In genomic region chr10:2048337-2048973, GRCh38 we compare ENCODE assay signal across 26 cellular contexts.
DNase-seq lines count a peak whose midpoint lies in the region; ATAC-seq, FAIRE-seq and TF ChIP-seq lines count a peak whose summit lies in the region.
"Had no signal": no experiment of that assay in that cellular context is flagged by ENCODE, and none has a peak within 500 bp of the region (broad histone marks: within the 10 kb centered on the region; RNA-seq: fewer than 3 reads in every experiment).

No MANE protein-coding gene starts in this region.

- H3K4me3 Mint-ChIP-seq in activated naive CD4-positive, alpha-beta T cell treated with anti-CD3 and anti-CD28 coated beads, Interleukin-2, amount 10 ng/mL, durations not matched to agents 7 days and 5 days, result no peak overlapping the region
- H3K4me3 Mint-ChIP-seq: GM23338 had no signal

- FAIRE-seq in GM12891 (lab: Jason Lieb, UNC), result peak; percentile 26
- FAIRE-seq: GM18507, HTR-8/SVneo had no signal

- H3K27me3 ChIP-seq in foreskin keratinocyte, result no peaks in the 10 kb centered on the region
- H3K27me3 ChIP-seq: BE2C had no signal

- no peak overlapping the region for H3K27ac ChIP-seq in foreskin keratinocyte
- H3K27ac ChIP-seq: HL-60, KMS-11 had no signal

- no peaks in the 10 kb centered on the region for H3K4me1 Mint-ChIP-seq in activated naive CD4-positive, alpha-beta T cell treated with anti-CD3 and anti-CD28 coated beads, Interleukin-2, amount 10 ng/mL, durations not matched to agents 7 days and 5 days
- H3K4me1 Mint-ChIP-seq: GM23338 had no signal

- peak; percentile 46 to 48 for ATAC-seq in activated naive CD4-positive, alpha-beta T cell treated with anti-CD3 and anti-CD28 coated beads, Interleukin-2, amount 50 U/mL, for 72 hours
- ATAC-seq in foreskin keratinocyte (peak; percentile 60), HG02571 (IDR thresholded peaks at IDR 0.05; ENCODE audit: unreplicated experiment) (no peak)
- ATAC-seq: GM23338 had no signal

- H3K27ac Mint-ChIP-seq in activated naive CD4-positive, alpha-beta T cell treated with anti-CD3 and anti-CD28 coated beads, Interleukin-2, amount 50 U/mL, for 72 hours, result no peak overlapping the region
- no peak overlapping the region for H3K27ac Mint-ChIP-seq in activated naive CD4-positive, alpha-beta T cell treated with anti-CD3 and anti-CD28 coated beads, Interleukin-2, amount 10 ng/mL, durations not matched to agents 7 days and 5 days
- H3K27ac Mint-ChIP-seq: GM23338 had no signal

- TF ChIP-seq POLR2A in GM12891 (IDR thresholded peaks at IDR 0.05; ENCODE audit: low read depth, low read length), result no peak

- H3K36me3 Mint-ChIP-seq in activated naive CD4-positive, alpha-beta T cell treated with anti-CD3 and anti-CD28 coated beads, Interleukin-2, amount 50 U/mL, for 72 hours, result peaks cover 0 to 4% of the 10 kb centered on the region in 2 donors
- H3K36me3 Mint-ChIP-seq in activated naive CD4-positive, alpha-beta T cell treated with anti-CD3 and anti-CD28 coated beads, Interleukin-2, amount 10 ng/mL, durations not matched to agents 7 days and 5 days, result no peaks in the 10 kb centered on the region

- peaks cover 10% of the 10 kb centered on the region in 2 donors for H3K9me3 Mint-ChIP-seq in activated naive CD4-positive, alpha-beta T cell treated with anti-CD3 and anti-CD28 coated beads, Interleukin-2, amount 50 U/mL, for 72 hours
- no peaks in the 10 kb centered on the region for H3K9me3 Mint-ChIP-seq in activated naive CD4-positive, alpha-beta T cell treated with anti-CD3 and anti-CD28 coated beads, Interleukin-2, amount 10 ng/mL, durations not matched to agents 7 days and 5 days
- H3K9me3 Mint-ChIP-seq: GM23338 had no signal

- H3K4me1 ChIP-seq in foreskin keratinocyte, result no peaks in the 10 kb centered on the region
- H3K4me1 ChIP-seq: BE2C, HAP-1 had no signal

- no peak for TF ChIP-seq CTCF in foreskin keratinocyte (conservative IDR thresholded peaks at IDR 0.05)

- no peaks in the 10 kb centered on the region for H3K27me3 Mint-ChIP-seq in activated naive CD4-positive, alpha-beta T cell treated with anti-CD3 and anti-CD28 coated beads, Interleukin-2, amount 10 ng/mL, durations not matched to agents 7 days and 5 days

- no peak for DNase-seq in activated naive CD4-positive, alpha-beta T cell treated with anti-CD3 and anti-CD28 coated beads, Interleukin-2, amount 50 U/mL, for 72 hours (ENCODE audit: low spot score in 2 of 2)
- DNase-seq in activated naive CD4-positive, alpha-beta T cell treated with anti-CD3 and anti-CD28 coated beads, Interleukin-2, amount 10 ng/mL, durations not matched to agents 7 days and 5 days, result no peak
- no peak for DNase-seq in GM12891 (ENCODE audit: insufficient read length, low spot score)
- peak; percentile 78 for DNase-seq in RKO (ENCODE audit: low spot score)
- peak; percentile 18 to 23 for DNase-seq in foreskin keratinocyte
- no peak for DNase-seq in NOMO-1 treated with DMSO at 0.1 percent for 48 hours (lab: John Stamatoyannopoulos, UW; ENCODE audit: unreplicated experiment)
- DNase-seq: BE2C, DMS 273 treated with DMSO at 0.1 percent for 48 hours, DND-41, IMR-90, NCI-H1105 treated with DMSO at 0.1 percent for 48 hours, NCI-H2029 treated with DMSO at 0.1 percent for 48 hours, NCI-H345, NCI-H524, NCI-H774, OCI-M1, RPMI8226, SIG-M5, SK-N-SH had no signal

- CTCF ChIA-PET in activated naive CD4-positive, alpha-beta T cell treated with anti-CD3 and anti-CD28 coated beads, Interleukin-2, amount 10 ng/mL, durations not matched to agents 7 days and 5 days (lab: Charles Lee), result no interaction called here

TF ChIP-seq in GM12891, 5 proteins besides CTCF, POLR2A, EP300 and RAD21:
- TF ChIP-seq POLR2AphosphoS5 (IDR thresholded peaks at IDR 0.05; ENCODE audit: low read depth, low read length) (no peak), POU2F2 (IDR thresholded peaks at IDR 0.05; ENCODE audit: low read depth, low read length) (no peak), TAF1 (IDR thresholded peaks at IDR 0.05; ENCODE audit: low read depth, low read length) (no peak), SPI1 (IDR thresholded peaks at IDR 0.05; ENCODE audit: low read depth, low read length) (no peak), PAX5 (IDR thresholded peaks at IDR 0.05; ENCODE audit: insufficient read depth, low read length, severe bottlenecking) (no peak)

Comparison
In these comparisons a context has a peak if more than half of its experiments do, and no peak if none do; other contexts are left out.
1. DNase-seq: peak in RKO (single experiment) and foreskin keratinocyte (2 of 2); none in activated naive CD4-positive, alpha-beta T cell treated with anti-CD3 and anti-CD28 coated beads, Interleukin-2, amount 50 U/mL, for 72 hours (0 of 2), activated naive CD4-positive, alpha-beta T cell treated with anti-CD3 and anti-CD28 coated beads, Interleukin-2, amount 10 ng/mL, durations not matched to agents 7 days and 5 days (single experiment), GM12891 (single experiment) and NOMO-1 treated with DMSO at 0.1 percent for 48 hours (single experiment).